Comparison of ENCODE assay signal across 15 cellular contexts in the genomic region with DNA sequence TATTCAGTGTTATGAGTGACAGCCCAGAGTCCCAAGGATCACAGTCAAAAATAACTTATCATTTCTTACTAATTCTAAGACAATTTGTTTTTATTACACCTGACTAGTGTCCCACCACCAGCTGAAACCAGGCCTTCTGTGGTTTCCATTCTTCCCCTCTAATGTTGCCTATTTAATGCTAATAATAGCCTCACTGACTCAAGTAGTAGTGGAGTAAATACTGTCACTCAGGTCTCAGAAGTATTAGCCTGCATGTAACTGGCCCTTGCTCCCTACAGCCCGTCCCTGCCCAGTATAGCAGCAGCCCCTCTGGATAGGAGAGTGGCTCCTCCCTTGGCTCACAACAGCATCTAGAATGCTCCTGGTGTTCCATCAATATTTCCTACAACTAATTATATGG.
DNase-seq lines count a peak whose midpoint lies in the region; ATAC-seq, FAIRE-seq and TF ChIP-seq lines count a peak whose summit lies in the region.
"Had no signal": no experiment of that assay in that cellular context is flagged by ENCODE, and none has a peak within 500 bp of the region (broad histone marks: within the 10 kb centered on the region; RNA-seq: fewer than 3 reads in every experiment).

No MANE protein-coding gene starts in this region.

- ATAC-seq in gastrocnemius medialis (peak; percentile 70 to 82), HG03045 (IDR thresholded peaks at IDR 0.05; ENCODE audit: unreplicated experiment) (no peak), WTC11 (no peak)
- ATAC-seq: A549 had no signal

- no peak for FAIRE-seq in endothelial cell of umbilical vein (lab: Jason Lieb, UNC)
- FAIRE-seq: A549, GM12892, H1 had no signal

- H3K9me3 ChIP-seq in BLaER1 (peaks cover 9% of the 10 kb centered on the region; the same call in 1 of the 2 replicates), endothelial cell of umbilical vein (replicated peaks; ENCODE audit: control insufficient read depth, insufficient read depth, low read length) (no peaks in the 10 kb centered on the region), gastrocnemius medialis (no peaks in the 10 kb centered on the region)
- peaks cover 0 to 11% (median 8%) of the 10 kb centered on the region in 11 experiments; a peak in 13 of 22 replicates for H3K9me3 ChIP-seq in BLaER1 treated with 17β-estradiol and CSF1 and Interleukin-3, amounts not matched to agents 10 nM and 100 nM (replicated peaks in 1 of 11)
- H3K9me3 ChIP-seq: A549, BE2C, Caco-2 had no signal

- no peaks in the 10 kb centered on the region for H3K27me3 ChIP-seq in BLaER1
- H3K27me3 ChIP-seq in BLaER1 treated with 17β-estradiol and CSF1 and Interleukin-3, amounts not matched to agents 10 nM and 100 nM: no peaks in the 10 kb centered on the region
- H3K27me3 ChIP-seq in endothelial cell of umbilical vein (ENCODE audit: control insufficient read depth in 2 of 2, insufficient read depth in 2 of 2, low read length in 2 of 2): no peaks in the 10 kb centered on the region
- no peaks in the 10 kb centered on the region for H3K27me3 ChIP-seq in gastrocnemius medialis
- H3K27me3 ChIP-seq: BE2C had no signal

- TF ChIP-seq POLR2A in endothelial cell of umbilical vein (IDR thresholded peaks at IDR 0.05; ENCODE audit: low read depth, low read length): no peak
- no peak for TF ChIP-seq POLR2A in gastrocnemius medialis (IDR thresholded peaks at IDR 0.05)

- no peak for DNase-seq in endothelial cell of umbilical vein (ENCODE audit: low read depth, low spot score)
- no peak for DNase-seq in gastrocnemius medialis
- no peak for DNase-seq in WTC11 (ENCODE audit: low spot score)
- DNase-seq: BE2C; Caco-2; CD8-positive, alpha-beta memory T cell; DND-41; GDM1 had no signal

- peaks cover 13% of the 10 kb centered on the region for H3K9me3 Mint-ChIP-seq in WTC11

- intact Hi-C loops in endothelial cell of umbilical vein (cut with micrococcal nuclease): no loop called here
- intact Hi-C loops in gastrocnemius medialis (cut with DNase I; ENCODE audit: low total_unique reads): no loop called here

- H2AFZ ChIP-seq in endothelial cell of umbilical vein (ENCODE audit: low read depth, low read length): no peak overlapping the region

- in situ Hi-C loops in gastrocnemius medialis (cut with MboI; ENCODE audit: low sequenced_read_pairs in 4 of 4): no loop called here

- H3K9ac ChIP-seq in BLaER1: no peak overlapping the region
- no peak overlapping the region for H3K9ac ChIP-seq in BLaER1 treated with 17β-estradiol and CSF1 and Interleukin-3, amounts not matched to agents 10 nM and 100 nM
- no peak overlapping the region for H3K9ac ChIP-seq in endothelial cell of umbilical vein (replicated peaks; ENCODE audit: extremely low read depth, insufficient read depth, low read length)

- no peaks in the 10 kb centered on the region for H3K27me3 Mint-ChIP-seq in WTC11 (ENCODE audit: low read depth)

- H3K36me3 Mint-ChIP-seq in WTC11: no peaks in the 10 kb centered on the region; the same call in 1 of the 2 replicates
- H3K36me3 Mint-ChIP-seq: CD8-positive, alpha-beta memory T cell had no signal

- CTCF ChIA-PET in endothelial cell of umbilical vein (lab: Charles Lee): no interaction called here
- CTCF ChIA-PET in WTC11 (lab: Charles Lee): no interaction called here

- H3K4me2 ChIP-seq in BLaER1 (peak overlapping the region; percentile 4; the same call in 1 of the 2 replicates), endothelial cell of umbilical vein (ENCODE audit: insufficient read depth, low read length) (no peak overlapping the region)
- peak overlapping the region in 8 of 11 experiments; percentile 7 to 32 (median 20); a peak in 7 of 22 replicates for H3K4me2 ChIP-seq in BLaER1 treated with 17β-estradiol and CSF1 and Interleukin-3, amounts not matched to agents 10 nM and 100 nM
- H3K4me2 ChIP-seq: A549 had no signal

- TF ChIP-seq CTCF in endothelial cell of umbilical vein (IDR thresholded peaks at IDR 0.05; ENCODE audit: extremely low read depth in 1 of 2, insufficient read depth in 1 of 2, low read depth in 1 of 2, low read length in 2 of 2) (no peak), gastrocnemius medialis (IDR thresholded peaks at IDR 0.05 in 4 of 5, conservative IDR thresholded peaks at IDR 0.05 in 1 of 5) (no peak), WTC11 (IDR thresholded peaks at IDR 0.05) (no peak)

- no peaks in the 10 kb centered on the region for H3K79me2 ChIP-seq in endothelial cell of umbilical vein (ENCODE audit: control insufficient read depth, insufficient read depth, low read length)

- BruUV-seq in endothelial cell of umbilical vein (replicated peaks; lab: Mats Ljungman, UMichigan): TSS peak; percentile 84

- POLR2A ChIA-PET in endothelial cell of umbilical vein (lab: Charles Lee) (no interaction called here), WTC11 (lab: Charles Lee) (no interaction called here)

- H3K9me1 ChIP-seq in endothelial cell of umbilical vein (replicated peaks; ENCODE audit: control insufficient read depth, extremely low read depth, insufficient read depth, low read length): no peaks in the 10 kb centered on the region

- H4K20me1 ChIP-seq in BLaER1 (no peaks in the 10 kb centered on the region), endothelial cell of umbilical vein (replicated peaks; ENCODE audit: control insufficient read depth, extremely low read depth, insufficient read depth, low read length) (no peaks in the 10 kb centered on the region)
- H4K20me1 ChIP-seq in BLaER1 treated with 17β-estradiol and CSF1 and Interleukin-3, amounts not matched to agents 10 nM and 100 nM: no peaks in the 10 kb centered on the region

- H3K36me3 ChIP-seq in BLaER1 (no peaks in the 10 kb centered on the region), endothelial cell of umbilical vein (ENCODE audit: control insufficient read depth in 2 of 2, extremely low read depth in 1 of 2, insufficient read depth in 2 of 2, low read length in 2 of 2) (no peaks in the 10 kb centered on the region), gastrocnemius medialis (no peaks in the 10 kb centered on the region)
- no peaks in the 10 kb centered on the region for H3K36me3 ChIP-seq in BLaER1 treated with 17β-estradiol and CSF1 and Interleukin-3, amounts not matched to agents 10 nM and 100 nM
- H3K36me3 ChIP-seq: BE2C, HAP-1 had no signal

- H3K4me3 ChIP-seq in BLaER1 (no peak overlapping the region), endothelial cell of umbilical vein (replicated peaks in 1 of 3; ENCODE audit: insufficient read depth in 1 of 3, low read depth in 1 of 3, low read length in 3 of 3) (no peak overlapping the region), gastrocnemius medialis (no peak overlapping the region)
- H3K4me3 ChIP-seq in BLaER1 treated with 17β-estradiol and CSF1 and Interleukin-3, amounts not matched to agents 10 nM and 100 nM: no peak overlapping the region
- H3K4me3 ChIP-seq: A549, HAP-1 had no signal

- H3K4me1 ChIP-seq in BLaER1 (peaks cover 13% of the 10 kb centered on the region), endothelial cell of umbilical vein (ENCODE audit: control insufficient read depth, extremely low read depth, insufficient read depth, low read length) (peaks cover 13% of the 10 kb centered on the region), gastrocnemius medialis (no peaks in the 10 kb centered on the region)
- peaks cover 0 to 14% (median 10%) of the 10 kb centered on the region in 10 experiments; a peak in 14 of 20 replicates for H3K4me1 ChIP-seq in BLaER1 treated with 17β-estradiol and CSF1 and Interleukin-3, amounts not matched to agents 10 nM and 100 nM
- H3K4me1 ChIP-seq: A549, BE2C, Caco-2, HAP-1 had no signal

- H3K4me3 Mint-ChIP-seq in WTC11: no peak overlapping the region

- no peak overlapping the region for H3K27ac Mint-ChIP-seq in WTC11

- H3K27ac ChIP-seq in BLaER1 (no peak overlapping the region), endothelial cell of umbilical vein (ENCODE audit: insufficient read depth, low read depth, low read length) (no peak overlapping the region), gastrocnemius medialis (no peak overlapping the region)
- H3K27ac ChIP-seq in BLaER1 treated with 17β-estradiol and CSF1 and Interleukin-3, amounts not matched to agents 10 nM and 100 nM: no peak overlapping the region
- H3K27ac ChIP-seq: A549 had no signal

- peaks cover 7% of the 10 kb centered on the region for H3K4me1 Mint-ChIP-seq in WTC11

- dilution Hi-C loops in endothelial cell of umbilical vein (cut with MboI; ENCODE audit: extremely low pct_ligation_motif_present, low sequenced_read_pairs): no loop called here

TF ChIP-seq in endothelial cell of umbilical vein, 7 proteins besides CTCF, POLR2A, EP300 and RAD21:
- TF ChIP-seq FOS (IDR thresholded peaks at IDR 0.05; ENCODE audit: borderline replicate concordance, insufficient read depth, low read length): no peak
- TF ChIP-seq MAX (IDR thresholded peaks at IDR 0.05; ENCODE audit: insufficient read depth, insufficient read length): no peak
- TF ChIP-seq EZH2 (IDR thresholded peaks at IDR 0.05; ENCODE audit: borderline replicate concordance, low read depth, low read length, severe bottlenecking): no peak
- TF ChIP-seq POLR2AphosphoS5 (IDR thresholded peaks at IDR 0.05; ENCODE audit: insufficient read depth, low read depth, low read length): no peak
- no peak for TF ChIP-seq JUN (IDR thresholded peaks at IDR 0.05; ENCODE audit: borderline replicate concordance, insufficient read depth, insufficient read length, low read depth)
- no peak for TF ChIP-seq GATA2 (IDR thresholded peaks at IDR 0.05; ENCODE audit: insufficient read depth, insufficient read length, low read depth, low read length)
- no peak for TF ChIP-seq MYC (IDR thresholded peaks at IDR 0.05; ENCODE audit: low read depth, low read length)

TF ChIP-seq in WTC11, 78 proteins besides CTCF, POLR2A, EP300 and RAD21 (continues in another document):
- no peak for TF ChIP-seq EMX1 (CRISPR knock-in tag; IDR thresholded peaks at IDR 0.05)
- TF ChIP-seq, protein P1, sequence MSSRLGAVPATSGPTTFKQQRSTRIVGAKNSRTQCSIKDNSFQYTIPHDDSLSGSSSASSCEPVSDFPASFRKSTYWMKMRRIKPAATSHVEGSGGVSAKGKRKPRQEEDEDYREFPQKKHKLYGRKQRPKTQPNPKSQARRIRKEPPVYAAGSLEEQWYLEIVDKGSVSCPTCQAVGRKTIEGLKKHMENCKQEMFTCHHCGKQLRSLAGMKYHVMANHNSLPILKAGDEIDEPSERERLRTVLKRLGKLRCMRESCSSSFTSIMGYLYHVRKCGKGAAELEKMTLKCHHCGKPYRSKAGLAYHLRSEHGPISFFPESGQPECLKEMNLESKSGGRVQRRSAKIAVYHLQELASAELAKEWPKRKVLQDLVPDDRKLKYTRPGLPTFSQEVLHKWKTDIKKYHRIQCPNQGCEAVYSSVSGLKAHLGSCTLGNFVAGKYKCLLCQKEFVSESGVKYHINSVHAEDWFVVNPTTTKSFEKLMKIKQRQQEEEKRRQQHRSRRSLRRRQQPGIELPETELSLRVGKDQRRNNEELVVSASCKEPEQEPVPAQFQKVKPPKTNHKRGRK (CRISPR knock-in tag; IDR thresholded peaks at IDR 0.05; ENCODE audit: borderline replicate concordance): no peak
- no peak for TF ChIP-seq ZNF423 (CRISPR knock-in tag; IDR thresholded peaks at IDR 0.05)
- TF ChIP-seq NFYB (CRISPR knock-in tag; conservative IDR thresholded peaks at IDR 0.05; ENCODE audit: low read depth): no peak

Comparison
In these comparisons a context has a peak if more than half of its experiments do, and no peak if none do; other contexts are left out.
1. ATAC-seq: peak in gastrocnemius medialis (2 of 2); none in HG03045 (single experiment) and WTC11 (single experiment).